33 cellular contexts compared by ENCODE assay signal in genomic region chr11:127340438-127340837, GRCh38.
"Had no signal": no experiment of that assay in that cellular context is flagged by ENCODE, and none has a peak within 500 bp of the region (broad histone marks: within the 10 kb centered on the region; RNA-seq: fewer than 3 reads in every experiment).

No MANE protein-coding gene starts in this region.

- ATAC-seq: activated CD8-positive, alpha-beta T cell treated with anti-CD3 and anti-CD28 coated beads for 36 hours; activated naive CD4-positive, alpha-beta T cell treated with anti-CD3 and anti-CD28 coated beads, Interleukin-2, amount 50 U/mL, for 72 hours; activated T-cell treated with anti-CD3 and anti-CD28 coated beads, Interleukin-2, amount 50 U/mL, for 72 hours; activated T-helper 17 cell treated with anti-CD3 and anti-CD28 coated beads, Interleukin-2, amount 50 U/mL, for 72 hours; body of pancreas; PC-3 had no signal

- H3K27ac ChIP-seq: adrenal gland, body of pancreas, breast epithelium, Peyer's patch, SJSA1 had no signal

- H3K9me3 ChIP-seq: adrenal gland, body of pancreas, breast epithelium, Peyer's patch, SJSA1, SK-N-SH had no signal

- DNase-seq: activated CD4-positive, alpha-beta T cell treated with anti-CD3 and anti-CD28 coated beads, Interleukin-2, amount 10 ng/mL, durations not matched to agents 24 days and 14 days; activated CD4-positive, alpha-beta T cell treated with anti-CD3 and anti-CD28 coated beads, Interleukin-2, amount 50 U/mL, for 4 hours; activated CD8-positive, alpha-beta T cell treated with anti-CD3 and anti-CD28 coated beads for 36 hours; activated gamma-delta T cell; activated naive CD4-positive, alpha-beta T cell treated with anti-CD3 and anti-CD28 coated beads for 36 hours; activated T-cell treated with anti-CD3 and anti-CD28 coated beads, Interleukin-2, amount 50 U/mL, for 1 hour; activated T-cell treated with anti-CD3 and anti-CD28 coated beads, Interleukin-2, amount 50 U/mL, for 72 hours; adrenal gland; body of pancreas; Karpas-422; MM.1S; MV-4-11; NCI-H1092; NCI-H1436 treated with DMSO at 0.1 percent for 48 hours; NCI-H187; NCI-H2029 treated with DMSO at 0.1 percent for 48 hours; NCI-H2107; NCI-H2171; NCI-H510A; NCI-H526; NCI-H748 treated with DMSO at 0.1 percent for 48 hours; NK-92 treated with Interleukin-12 subunit alpha and Interleukin-12 subunit beta, amount 100 ng/mL, for 24 hours; PC-3; Peyer's patch; RPMI8226; SHP77 treated with DMSO at 0.1 percent for 48 hours; SK-N-SH had no signal

- FAIRE-seq: astrocyte, TTC549 had no signal

- H3K4me3 ChIP-seq: adrenal gland, body of pancreas, breast epithelium, Peyer's patch, SJSA1 had no signal

- H3K27me3 ChIP-seq: adrenal gland, body of pancreas, breast epithelium, Peyer's patch, SJSA1 had no signal

- H3K4me1 ChIP-seq: adrenal gland, body of pancreas, breast epithelium, Peyer's patch, SJSA1 had no signal

- H3K36me3 ChIP-seq: adrenal gland, breast epithelium, Peyer's patch, SJSA1 had no signal

- H3K4me2 ChIP-seq: SK-N-SH had no signal

- H3K9ac ChIP-seq: SK-N-SH had no signal
